9 cellular contexts compared by ENCODE assay signal in the genomic region with DNA sequence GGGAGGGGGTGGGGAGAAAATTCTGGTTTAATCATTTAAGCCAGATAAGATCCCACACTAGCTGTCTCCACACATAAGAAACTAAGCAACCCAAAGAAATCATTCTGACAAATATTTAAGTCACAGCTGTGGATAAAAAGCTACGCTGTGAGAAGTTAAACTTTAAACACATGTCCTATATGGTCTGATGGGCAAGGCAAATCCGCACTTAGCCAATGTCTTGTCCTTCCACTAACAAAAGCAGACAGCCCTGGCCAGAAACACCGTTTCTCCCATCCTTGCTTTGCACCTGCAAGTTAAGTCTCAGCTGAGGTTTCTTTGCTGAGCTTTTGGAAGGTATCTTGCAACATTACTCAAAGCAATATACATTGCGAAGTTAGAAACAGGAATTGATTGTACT.
A peak's percentile ranks its signal among the peaks of the same experiment; 100 is the strongest.
DNase-seq lines count a peak whose midpoint lies in the region; ATAC-seq, FAIRE-seq and TF ChIP-seq lines count a peak whose summit lies in the region.
"Had no signal": no experiment of that assay in that cellular context is flagged by ENCODE, and none has a peak within 500 bp of the region (broad histone marks: within the 10 kb centered on the region; RNA-seq: fewer than 3 reads in every experiment).

No MANE protein-coding gene starts in this region.

- ATAC-seq in GM19043 (IDR thresholded peaks at IDR 0.05; ENCODE audit: low read depth, unreplicated experiment): peak; percentile 31

- peak overlapping the region; percentile 96 for H3K9ac ChIP-seq in OCI-LY1 (ENCODE audit: low read length)

- TF ChIP-seq POLR2A in esophagus muscularis mucosa (IDR thresholded peaks at IDR 0.05; ENCODE audit: low read depth) (no peak), H54 (IDR thresholded peaks at IDR 0.05; ENCODE audit: low read depth, low read length) (no peak)

- H3K27ac ChIP-seq in OCI-LY1 (ENCODE audit: low read depth, low read length, poor library complexity, severe bottlenecking): peak overlapping the region; percentile 85
- H3K27ac ChIP-seq in esophagus muscularis mucosa (replicated peaks in 1 of 4): peak overlapping the region; percentile 91 to 97 (median 93)
- peak overlapping the region; percentile 5 to 67 for H3K27ac ChIP-seq in small intestine (ENCODE audit: low read depth in 1 of 2, low read length in 1 of 2)
- H3K27ac ChIP-seq in substantia nigra (ENCODE audit: low read depth, low read length, poor library complexity, severe bottlenecking): no peak overlapping the region
- H3K27ac ChIP-seq: SK-N-MC had no signal

- FAIRE-seq in small intestine (lab: Jason Lieb, UNC) (no peak), H54 (lab: Jason Lieb, UNC) (no peak)

- H3K4me1 ChIP-seq in OCI-LY1 (ENCODE audit: insufficient read depth, low read length, severe bottlenecking) (peaks cover 56% of the 10 kb centered on the region), esophagus muscularis mucosa (peaks cover 59 to 85% (median 75%) of the 10 kb centered on the region in 4 donors), small intestine (ENCODE audit: control insufficient read depth in 2 of 2, insufficient read depth in 1 of 2, low read depth in 1 of 2, low read length in 1 of 2) (peaks cover 0 to 9% of the 10 kb centered on the region in 2 donors)

- H3K36me3 ChIP-seq in OCI-LY1 (ENCODE audit: insufficient read depth, low read length) (peaks cover 71% of the 10 kb centered on the region), esophagus muscularis mucosa (no peaks in the 10 kb centered on the region), small intestine (ENCODE audit: control insufficient read depth in 2 of 2, insufficient read depth in 2 of 2, low read length in 2 of 2) (no peaks in the 10 kb centered on the region)

- TF ChIP-seq CTCF in OCI-LY1 (IDR thresholded peaks at IDR 0.05; ENCODE audit: low read length) (no peak), esophagus muscularis mucosa (IDR thresholded peaks at IDR 0.05) (no peak)

- H3K4me3 ChIP-seq in OCI-LY1 (ENCODE audit: low read depth, low read length, poor library complexity, severe bottlenecking) (peak overlapping the region; percentile 91), esophagus muscularis mucosa (peak overlapping the region; percentile 67 to 88 (median 79)), small intestine (ENCODE audit: low read depth in 1 of 2, low read length in 2 of 2) (peak overlapping the region; percentile 41 to 45)
- H3K4me3 ChIP-seq: SK-N-MC had no signal

- peak overlapping the region; percentile 79 for H3K4me2 ChIP-seq in OCI-LY1 (ENCODE audit: low read length)

- 46% methylated on average over 4 of the region's 4 CpGs for WGBS in esophagus muscularis mucosa
- 45 to 61% (median 46%) methylated on average over 4 of the region's 4 CpGs for WGBS in small intestine, 3 donors

- no peaks in the 10 kb centered on the region for H4K20me1 ChIP-seq in OCI-LY1 (ENCODE audit: insufficient read depth, low read length)

- no peak overlapping the region for H2AFZ ChIP-seq in OCI-LY1 (ENCODE audit: low read length)

- DNase-seq in esophagus muscularis mucosa (ENCODE audit: extremely low spot score): no peak
- no peak for DNase-seq in small intestine
- DNase-seq in substantia nigra (lab: John Stamatoyannopoulos, UW): no peak
- DNase-seq in H54 (ENCODE audit: insufficient read length, low spot score): no peak
- DNase-seq in GM03348 (ENCODE audit: low spot score): no peak
- DNase-seq in OCI-M2 (lab: John Stamatoyannopoulos, UW; ENCODE audit: unreplicated experiment): no peak

- no peaks in the 10 kb centered on the region for H3K9me2 ChIP-seq in OCI-LY1 (ENCODE audit: low read depth, low read length)

- TF ChIP-seq EP300 in esophagus muscularis mucosa (IDR thresholded peaks at IDR 0.05): no peak

- intact Hi-C loops in esophagus muscularis mucosa (cut with DNase I): no loop called here

- H3F3A ChIP-seq in OCI-LY1 (ENCODE audit: insufficient read depth, low read length): no peaks in the 10 kb centered on the region

- H3K9me3 ChIP-seq in OCI-LY1 (ENCODE audit: low read length): no peaks in the 10 kb centered on the region
- H3K9me3 ChIP-seq in esophagus muscularis mucosa: no peaks in the 10 kb centered on the region
- no peaks in the 10 kb centered on the region for H3K9me3 ChIP-seq in small intestine (ENCODE audit: control insufficient read depth, low read depth)

- peaks cover 77% of the 10 kb centered on the region for H3K79me2 ChIP-seq in OCI-LY1 (ENCODE audit: insufficient read depth, low read length)

- H3K27me3 ChIP-seq in OCI-LY1 (ENCODE audit: insufficient read depth, low read length): no peaks in the 10 kb centered on the region
- no peaks in the 10 kb centered on the region for H3K27me3 ChIP-seq in esophagus muscularis mucosa
- H3K27me3 ChIP-seq in small intestine (ENCODE audit: control insufficient read depth in 2 of 2, insufficient read depth in 2 of 2, low read length in 2 of 2): no peaks in the 10 kb centered on the region
